In genomic region chr12:30761730-30762129, GRCh38 we compare ENCODE assay signal across 28 cellular contexts.
"Had no signal": no experiment of that assay in that cellular context is flagged by ENCODE, and none has a peak within 500 bp of the region (broad histone marks: within the 10 kb centered on the region; RNA-seq: fewer than 3 reads in every experiment).

No MANE protein-coding gene starts in this region.

- H3K4me1 ChIP-seq: colonic mucosa, esophagus squamous epithelium, gastrocnemius medialis, heart right ventricle, left lung, lower lobe of right lung had no signal

- H3K27ac ChIP-seq: colonic mucosa, epithelial cell of prostate, esophagus squamous epithelium, gastrocnemius medialis, heart right ventricle, left lung, lower lobe of right lung had no signal

- H3K36me3 Mint-ChIP-seq: naive B cell had no signal

- H3K4me3 Mint-ChIP-seq: dendritic cell treated with granulocyte-macrophage colony-stimulating factor and Interleukin-4, amounts not matched to agents 40 ng/mL and 50 ng/mL, for 4 days; effector memory CD8-positive, alpha-beta T cell; endodermal cell; mesothelial cell of epicardium; naive B cell had no signal

- H3K9me3 ChIP-seq: colonic mucosa, esophagus squamous epithelium, gastrocnemius medialis, lower lobe of right lung, mucosa of descending colon had no signal

- FAIRE-seq: endometrium, islet of Langerhans, keratinocyte had no signal

- H3K9me3 Mint-ChIP-seq: dendritic cell treated with granulocyte-macrophage colony-stimulating factor and Interleukin-4, amounts not matched to agents 40 ng/mL and 50 ng/mL, for 4 days; effector memory CD8-positive, alpha-beta T cell; mesothelial cell of epicardium had no signal

- ATAC-seq: effector memory CD8-positive, alpha-beta T cell; esophagus mucosa; gastrocnemius medialis; heart right ventricle; left cardiac atrium; left lung; left ventricle myocardium superior; lower lobe of right lung; mucosa of descending colon had no signal

- DNase-seq: colonic mucosa; cortex of kidney; effector CD8-positive, alpha-beta T cell; effector memory CD8-positive, alpha-beta T cell; endodermal cell; erythroblast; esophagus squamous epithelium; foreskin fibroblast; foreskin melanocyte; gastrocnemius medialis; glutamatergic neuron; head of caudate nucleus; heart right ventricle; hippocampal formation; left cardiac atrium; left lung; left ventricle myocardium superior; lower lobe of right lung; mesenchymal stem cell; mucosa of descending colon; naive B cell had no signal

- H3K36me3 ChIP-seq: colonic mucosa, esophagus squamous epithelium, gastrocnemius medialis, heart right ventricle, left lung, lower lobe of right lung had no signal

- H3K4me1 Mint-ChIP-seq: mesothelial cell of epicardium, naive B cell had no signal

- H3K27me3 ChIP-seq: colonic mucosa, esophagus squamous epithelium, gastrocnemius medialis, heart right ventricle, left lung had no signal

- H3K27me3 Mint-ChIP-seq: effector memory CD8-positive, alpha-beta T cell had no signal

- H3K4me3 ChIP-seq: colonic mucosa, esophagus squamous epithelium, gastrocnemius medialis, heart right ventricle, left lung, lower lobe of right lung, mucosa of descending colon had no signal

- H3K27ac Mint-ChIP-seq: dendritic cell treated with granulocyte-macrophage colony-stimulating factor and Interleukin-4, amounts not matched to agents 40 ng/mL and 50 ng/mL, for 4 days; effector memory CD8-positive, alpha-beta T cell; endodermal cell; mesothelial cell of epicardium had no signal
